Comparison of ENCODE assay signal across 9 cellular contexts in genomic region chr17:81550830-81551457, GRCh38. TPM values are rescaled to one million over a fixed set of nuclear protein-coding genes. Genes with fewer than 3 reads are reported as not detected.
DNase-seq lines count a peak whose midpoint lies in the region; ATAC-seq and TF ChIP-seq lines count a peak whose summit lies in the region.
"Had no signal": no experiment of that assay in that cellular context is flagged by ENCODE, and none has a peak within 500 bp of the region (broad histone marks: within the 10 kb centered on the region; RNA-seq: fewer than 3 reads in every experiment).

No MANE protein-coding gene starts in this region.

- TF ChIP-seq CTCF in BJ (IDR thresholded peaks at IDR 0.05; ENCODE audit: insufficient read depth, low read depth, low read length), result no peak
- no peak for TF ChIP-seq CTCF in NB4 (IDR thresholded peaks at IDR 0.05; ENCODE audit: low read depth, low read length)
- TF ChIP-seq CTCF in thyroid gland (IDR thresholded peaks at IDR 0.05), result no peak

- H3K27ac Mint-ChIP-seq in naive thymus-derived CD8-positive, alpha-beta T cell, result peak overlapping the region in 8 of 10 donors; percentile 46 to 83 (median 62)

- H3K36me3 ChIP-seq in BJ (ENCODE audit: control insufficient read depth, insufficient read depth, low read length) (peaks cover 27% of the 10 kb centered on the region), ectodermal cell (ENCODE audit: control insufficient read depth, insufficient read depth, low read length) (peaks cover 16% of the 10 kb centered on the region), thyroid gland (peaks cover 11 to 12% of the 10 kb centered on the region in 2 donors)

- H3K36me3 Mint-ChIP-seq in naive thymus-derived CD8-positive, alpha-beta T cell, result peaks cover 0 to 38% (median 6%) of the 10 kb centered on the region in 3 donors

- CTCF ChIA-PET in BJ (lab: Yijun Ruan, JAX), result interaction anchor here (0.5 to 5.2 kb wide), 3 partner anchors 13 to 50 kb away, joined by 3 to 35 read pairs (median 6); no protein-coding TSS in a partner anchor

- TF ChIP-seq POLR2A in NB4 (IDR thresholded peaks at IDR 0.05; ENCODE audit: extremely low read depth, insufficient read length) (no peak), thyroid gland (IDR thresholded peaks at IDR 0.05) (no peak)

- H3K27ac ChIP-seq in ectodermal cell (ENCODE audit: insufficient read depth, low read depth, low read length, poor library complexity, severe bottlenecking) (no peak overlapping the region), thyroid gland (no peak overlapping the region)

- no peaks in the 10 kb centered on the region for H3K27me3 ChIP-seq in BJ (ENCODE audit: control insufficient read depth, insufficient read depth, low read length)
- no peaks in the 10 kb centered on the region for H3K27me3 ChIP-seq in ectodermal cell (ENCODE audit: control insufficient read depth, insufficient read depth, low read length, poor library complexity, severe bottlenecking)
- no peaks in the 10 kb centered on the region for H3K27me3 ChIP-seq in thyroid gland

- DNase-seq in BJ (ENCODE audit: low read depth) (no peak), NB4 (ENCODE audit: low read depth) (no peak), SHP77 (lab: John Stamatoyannopoulos, UW) (no peak), thyroid gland (no peak), amniotic stem cell (lab: John Stamatoyannopoulos, UW) (no peak), foreskin melanocyte (no peak)
- no peak for DNase-seq in naive thymus-derived CD8-positive, alpha-beta T cell
- DNase-seq: KBM-7 had no signal

- peaks cover 12 to 40% (median 31%) of the 10 kb centered on the region in 4 donors for H3K4me1 Mint-ChIP-seq in naive thymus-derived CD8-positive, alpha-beta T cell

- WGBS in ectodermal cell, 2 experiments, result 91% methylated on average over 27 of the region's 27 CpGs
- 74 to 80% methylated on average over 21 to 23 of the region's 27 CpGs for WGBS in thyroid gland, 2 donors

- H3K9me3 ChIP-seq in ectodermal cell (ENCODE audit: control insufficient read depth, low read length), result no peaks in the 10 kb centered on the region
- no peaks in the 10 kb centered on the region for H3K9me3 ChIP-seq in thyroid gland

- POLR2A ChIA-PET in BJ (lab: Charles Lee), result no interaction called here
- POLR2A ChIA-PET in naive thymus-derived CD8-positive, alpha-beta T cell (lab: Charles Lee), result interaction anchor here (4.2 to 8.3 kb wide), 2 partner anchors 32 to 39 kb away, joined by 33 to 140 read pairs; partner anchors contain the start of gene ACTG1

- intact Hi-C loops in thyroid gland (cut with DNase I), result no loop called here

- H3K4me3 Mint-ChIP-seq in naive thymus-derived CD8-positive, alpha-beta T cell, result peak overlapping the region; percentile 81 to 91 (median 84)

- peak overlapping the region; percentile 95 for H3K4me3 ChIP-seq in BJ (ENCODE audit: low read depth, low read length)
- peak overlapping the region; percentile 69 for H3K4me3 ChIP-seq in NB4 (ENCODE audit: low read depth, low read length)
- peak overlapping the region; percentile 79 for H3K4me3 ChIP-seq in ectodermal cell (ENCODE audit: insufficient read depth, low read depth, low read length)
- H3K4me3 ChIP-seq in thyroid gland (replicated peaks in 1 of 3), result peak overlapping the region in 1 of 3 donors; percentile 97

- H3K27me3 Mint-ChIP-seq in naive thymus-derived CD8-positive, alpha-beta T cell, result no peaks in the 10 kb centered on the region

- no peak for ATAC-seq in naive thymus-derived CD8-positive, alpha-beta T cell

- H3K4me1 ChIP-seq in ectodermal cell (ENCODE audit: control insufficient read depth, insufficient read depth, low read length), result peaks cover 11% of the 10 kb centered on the region
- peaks cover 14 to 27% of the 10 kb centered on the region in 2 donors for H3K4me1 ChIP-seq in thyroid gland

- no peaks in the 10 kb centered on the region for H3K9me3 Mint-ChIP-seq in naive thymus-derived CD8-positive, alpha-beta T cell

RNA-seq across cellular contexts. Expression of gene FAAP100, which starts 1.2 kb away (rescaled TPM):
- polyA plus RNA-seq in BJ (2011; rRNA removed), result 7.5 and 11.2 TPM in 2 replicates
- polyA minus RNA-seq in BJ (2011; rRNA and poly(A)+ RNA removed), result 9.0 and 10.3 TPM in 2 replicates
- polyA plus RNA-seq in ectodermal cell (2013, experiment 1 of 4), result 30.3 TPM
- polyA plus RNA-seq in ectodermal cell (2013, experiment 2 of 4), result 32.0 TPM
- polyA plus RNA-seq in ectodermal cell (2013, experiment 3 of 4), result 19.6 TPM
- 21.2 TPM for polyA plus RNA-seq in ectodermal cell (2013, experiment 4 of 4)
- total RNA-seq in naive thymus-derived CD8-positive, alpha-beta T cell, result 10 to 100 TPM; 52.5 to 55.9 TPM
- polyA plus RNA-seq in naive thymus-derived CD8-positive, alpha-beta T cell, result 10 to 100 TPM in 2 of 3 donors, 1 to 10 TPM in 1; 9.1 to 17.4 (median 11.7) TPM
- 10 to 100 TPM; 24.1 to 35.2 (median 31.0) TPM for total RNA-seq in thyroid gland

RNA-seq across cellular contexts. Expression of gene FSCN2, which starts 22.8 kb away (rescaled TPM):
- polyA plus RNA-seq in BJ (2011; rRNA removed), result 1.1 and 1.3 TPM in 2 replicates
- polyA minus RNA-seq in BJ (2011; rRNA and poly(A)+ RNA removed), result 1.3 and 1.9 TPM in 2 replicates
- polyA plus RNA-seq in ectodermal cell (2013, experiment 1 of 4), result not detected
- polyA plus RNA-seq in ectodermal cell (2013, experiment 2 of 4), result 0.48 TPM
- polyA plus RNA-seq in ectodermal cell (2013, experiment 3 of 4), result not detected
- polyA plus RNA-seq in ectodermal cell (2013, experiment 4 of 4), result 0.20 TPM
- total RNA-seq in naive thymus-derived CD8-positive, alpha-beta T cell, result 1 to 10 TPM in 1 of 2 experiments, under 1 TPM in 1; 0.96 to 2.0 TPM
- not detected for polyA plus RNA-seq in naive thymus-derived CD8-positive, alpha-beta T cell
- 10 to 100 TPM in 3 of 4 donors, 1 to 10 TPM in 1; 9.7 to 20.7 (median 17.0) TPM for total RNA-seq in thyroid gland

RNA-seq across cellular contexts. Expression of gene ACTG1, which starts 38.3 kb away (rescaled TPM):
- polyA plus RNA-seq in BJ (2011; rRNA removed), result 2,988 and 3,774 TPM in 2 replicates
- polyA minus RNA-seq in BJ (2011; rRNA and poly(A)+ RNA removed), result 4,016 and 6,647 TPM in 2 replicates
- 2,395 TPM for polyA plus RNA-seq in ectodermal cell (2013, experiment 1 of 4)
- 2,615 TPM for polyA plus RNA-seq in ectodermal cell (2013, experiment 2 of 4)
- polyA plus RNA-seq in ectodermal cell (2013, experiment 3 of 4), result 2,034 TPM
- 2,356 TPM for polyA plus RNA-seq in ectodermal cell (2013, experiment 4 of 4)
- total RNA-seq in naive thymus-derived CD8-positive, alpha-beta T cell, result 1,000 to 10,000 TPM; 1,189 to 1,230 TPM
- polyA plus RNA-seq in naive thymus-derived CD8-positive, alpha-beta T cell, result 1,000 to 10,000 TPM; 1,334 to 1,669 (median 1,595) TPM
- 1,000 to 10,000 TPM; 1,168 to 4,304 (median 2,945) TPM for total RNA-seq in thyroid gland
